27 cellular contexts compared by ENCODE assay signal in genomic region chr1:68047659-68048026, GRCh38. TPM values are rescaled to one million over a fixed set of nuclear protein-coding genes. Genes with fewer than 3 reads are reported as not detected.
"Had no signal": no experiment of that assay in that cellular context is flagged by ENCODE, and none has a peak within 500 bp of the region (broad histone marks: within the 10 kb centered on the region; RNA-seq: fewer than 3 reads in every experiment).

No MANE protein-coding gene starts in this region.

- H3K9me3 ChIP-seq: SJCRH30, SK-N-SH had no signal

- H3K4me3 Mint-ChIP-seq: activated CD4-positive, alpha-beta memory T cell treated with anti-CD3 and anti-CD28 coated beads for 36 hours; activated CD4-positive, alpha-beta T cell treated with anti-CD3 and anti-CD28 coated beads, Interleukin-2, amount 10 ng/mL, durations not matched to agents 7 days and 5 days; activated T-helper 1 cell treated with anti-CD3 and anti-CD28 coated beads, Interleukin-12 subunit alpha, Interleukin-12 subunit beta, Interleukin-2, Interleukin-4 antibody, amounts not matched to agents 30 ng/mL and 10 ng/mL and 1 ng/mL, durations not matched to agents 14 hours and 24 hours and 36 hours; WTC11 had no signal

- ATAC-seq: WTC11 had no signal

- H3K4me3 ChIP-seq: cardiac muscle cell, Peyer's patch, SJCRH30 had no signal

- H3K4me1 Mint-ChIP-seq: activated CD4-positive, alpha-beta T cell treated with anti-CD3 and anti-CD28 coated beads, Interleukin-2, amount 10 ng/mL, durations not matched to agents 7 days and 5 days had no signal

- H3K27me3 ChIP-seq: brain microvascular endothelial cell, Peyer's patch, SJCRH30 had no signal

- DNase-seq: activated CD4-positive, alpha-beta memory T cell treated with anti-CD3 and anti-CD28 coated beads for 36 hours; activated CD4-positive, alpha-beta T cell treated with anti-CD3 and anti-CD28 coated beads, Interleukin-2, amount 10 ng/mL, durations not matched to agents 7 days and 5 days; activated CD4-positive, CD25-positive, alpha-beta regulatory T cell treated with anti-CD3 and anti-CD28 coated beads, Interleukin-2, amount 50 U/mL, for 72 hours; activated CD8-positive, alpha-beta memory T cell treated with anti-CD3 and anti-CD28 coated beads, Interleukin-2, amount 50 U/mL, for 4 hours; activated effector memory CD4-positive, alpha-beta T cell treated with anti-CD3 and anti-CD28 coated beads, Interleukin-2, amount 50 U/mL, for 16 hours; activated naive CD4-positive, alpha-beta T cell treated with anti-CD3 and anti-CD28 coated beads, Interleukin-2, amount 50 U/mL, for 16 hours; amygdala; brain microvascular endothelial cell; Kasumi-1; NCI-H1105 treated with DMSO at 0.1 percent for 48 hours; NCI-H1436 treated with DMSO at 0.1 percent for 48 hours; NCI-H187; NCI-H2081; NCI-H446; NCI-H524; NCI-H748 treated with DMSO at 0.1 percent for 48 hours; OCI-M1; Peyer's patch; Right ventricle myocardium superior; SJCRH30; SK-N-SH; T-helper 1 cell had no signal

- H3K27ac ChIP-seq: brain microvascular endothelial cell, cardiac muscle cell, Peyer's patch, RWPE1, SJCRH30 had no signal

- H3K9me3 Mint-ChIP-seq: activated CD4-positive, alpha-beta memory T cell treated with anti-CD3 and anti-CD28 coated beads for 36 hours; activated CD4-positive, alpha-beta T cell treated with anti-CD3 and anti-CD28 coated beads, Interleukin-2, amount 10 ng/mL, durations not matched to agents 7 days and 5 days; activated T-helper 1 cell treated with anti-CD3 and anti-CD28 coated beads, Interleukin-12 subunit alpha, Interleukin-12 subunit beta, Interleukin-2, Interleukin-4 antibody, amounts not matched to agents 30 ng/mL and 10 ng/mL and 1 ng/mL, durations not matched to agents 14 hours and 24 hours and 36 hours; WTC11 had no signal

- H3K36me3 Mint-ChIP-seq: activated CD4-positive, alpha-beta memory T cell treated with anti-CD3 and anti-CD28 coated beads for 36 hours; WTC11 had no signal

- H3K27ac Mint-ChIP-seq: activated CD4-positive, alpha-beta memory T cell treated with anti-CD3 and anti-CD28 coated beads for 36 hours; activated CD4-positive, alpha-beta T cell treated with anti-CD3 and anti-CD28 coated beads, Interleukin-2, amount 10 ng/mL, durations not matched to agents 7 days and 5 days; activated T-helper 1 cell treated with anti-CD3 and anti-CD28 coated beads, Interleukin-12 subunit alpha, Interleukin-12 subunit beta, Interleukin-2, Interleukin-4 antibody, amounts not matched to agents 30 ng/mL and 10 ng/mL and 1 ng/mL, durations not matched to agents 14 hours and 24 hours and 36 hours; WTC11 had no signal

- H3K36me3 ChIP-seq: brain microvascular endothelial cell, cardiac muscle cell, Peyer's patch, SJCRH30 had no signal

RNA-seq across cellular contexts. Expression of gene DIRAS3, which starts 2.8 kb away (rescaled TPM):
- total RNA-seq: activated CD4-positive, alpha-beta memory T cell treated with anti-CD3 and anti-CD28 coated beads for 36 hours; activated CD4-positive, alpha-beta T cell treated with anti-CD3 and anti-CD28 coated beads, Interleukin-2, amount 10 ng/mL, durations not matched to agents 7 days and 5 days; activated T-helper 1 cell treated with anti-CD3 and anti-CD28 coated beads, Interleukin-12 subunit alpha, Interleukin-12 subunit beta, Interleukin-2, Interleukin-4 antibody, amounts not matched to agents 30 ng/mL and 10 ng/mL and 1 ng/mL, durations not matched to agents 14 hours and 24 hours and 36 hours; T-helper 2 cell treated with Interferon-gamma antibody and Interleukin-4, amounts not matched to agents 100 ng/mL and 5 ng/mL, for 36 hours had no signal
